19 cellular contexts compared by ENCODE assay signal in genomic region chr19:4046946-4047683, GRCh38. TPM values are rescaled to one million over a fixed set of nuclear protein-coding genes. Genes with fewer than 3 reads are reported as not detected.
A peak's percentile ranks its signal among the peaks of the same experiment; 100 is the strongest.
DNase-seq lines count a peak whose midpoint lies in the region; ATAC-seq and TF ChIP-seq lines count a peak whose summit lies in the region.
"Had no signal": no experiment of that assay in that cellular context is flagged by ENCODE, and none has a peak within 500 bp of the region (broad histone marks: within the 10 kb centered on the region; RNA-seq: fewer than 3 reads in every experiment).

No MANE protein-coding gene starts in this region.

- no peak for TF ChIP-seq EP300 in Ishikawa (IDR thresholded peaks at IDR 0.05; ENCODE audit: borderline replicate concordance)

- intact Hi-C loops in CD8-positive, alpha-beta T cell (cut with DNase I, micrococcal nuclease) = no loop called here

- TF ChIP-seq RAD21 in Ishikawa (IDR thresholded peaks at IDR 0.05; ENCODE audit: low read depth) = no peak

- TF ChIP-seq CTCF in CD8-positive, alpha-beta T cell (IDR thresholded peaks at IDR 0.05) = no peak
- TF ChIP-seq CTCF in endothelial cell (IDR thresholded peaks at IDR 0.05; ENCODE audit: unreplicated experiment) = no peak

- H3K4me3 Mint-ChIP-seq in CD8-positive, alpha-beta T cell = no peak overlapping the region
- H3K4me3 Mint-ChIP-seq in endothelial cell (ENCODE audit: unreplicated experiment) = no peak overlapping the region
- H3K4me3 Mint-ChIP-seq in stimulated activated effector memory CD8-positive, alpha-beta T cell treated with anti-CD3 and anti-CD28 coated beads, Interleukin-12 subunit alpha, Interleukin-12 subunit beta, amount 100 ng/mL, for 72 hours = no peak overlapping the region

- peaks cover 21% of the 10 kb centered on the region for H3K36me3 ChIP-seq in CD8-positive, alpha-beta T cell (ENCODE audit: insufficient read depth, low read length)

- H3K27me3 Mint-ChIP-seq in CD8-positive, alpha-beta T cell (ENCODE audit: low read depth) = no peaks in the 10 kb centered on the region
- peaks cover 4% of the 10 kb centered on the region for H3K27me3 Mint-ChIP-seq in endothelial cell (ENCODE audit: unreplicated experiment)
- H3K27me3 Mint-ChIP-seq: CD4-positive, alpha-beta T cell; IgD-negative memory B cell had no signal

- no peak overlapping the region for H3K27ac ChIP-seq in CD8-positive, alpha-beta T cell (ENCODE audit: low read depth, low read length)
- no peak overlapping the region for H3K27ac ChIP-seq in substantia nigra (ENCODE audit: low read depth, low read length, poor library complexity, severe bottlenecking)
- H3K27ac ChIP-seq: 22Rv1, A549, C4-2B had no signal

- H3K9me3 Mint-ChIP-seq in CD8-positive, alpha-beta T cell = no peaks in the 10 kb centered on the region
- H3K9me3 Mint-ChIP-seq in endothelial cell (ENCODE audit: unreplicated experiment) = no peaks in the 10 kb centered on the region
- no peaks in the 10 kb centered on the region for H3K9me3 Mint-ChIP-seq in stimulated activated effector memory CD8-positive, alpha-beta T cell treated with anti-CD3 and anti-CD28 coated beads, Interleukin-12 subunit alpha, Interleukin-12 subunit beta, amount 100 ng/mL, for 72 hours
- H3K9me3 Mint-ChIP-seq: CD4-positive, alpha-beta T cell; IgD-negative memory B cell had no signal

- H3K4me1 Mint-ChIP-seq in CD8-positive, alpha-beta T cell (ENCODE audit: low read depth) = peaks cover 35% of the 10 kb centered on the region
- H3K4me1 Mint-ChIP-seq in endothelial cell (ENCODE audit: unreplicated experiment) = no peaks in the 10 kb centered on the region
- peaks cover 26% of the 10 kb centered on the region for H3K4me1 Mint-ChIP-seq in stimulated activated effector memory CD8-positive, alpha-beta T cell treated with anti-CD3 and anti-CD28 coated beads, Interleukin-12 subunit alpha, Interleukin-12 subunit beta, amount 100 ng/mL, for 72 hours

- H3K36me3 Mint-ChIP-seq in CD8-positive, alpha-beta T cell = peaks cover 52% of the 10 kb centered on the region
- H3K36me3 Mint-ChIP-seq in endothelial cell (ENCODE audit: low read depth, unreplicated experiment) = peaks cover 16% of the 10 kb centered on the region
- peaks cover 100% of the 10 kb centered on the region for H3K36me3 Mint-ChIP-seq in stimulated activated effector memory CD8-positive, alpha-beta T cell treated with anti-CD3 and anti-CD28 coated beads, Interleukin-12 subunit alpha, Interleukin-12 subunit beta, amount 100 ng/mL, for 72 hours
- H3K36me3 Mint-ChIP-seq: IgD-negative memory B cell had no signal

- peaks cover 20% of the 10 kb centered on the region for H3K4me1 ChIP-seq in CD8-positive, alpha-beta T cell (ENCODE audit: insufficient read depth, low read length)

- no peak for ATAC-seq in CD8-positive, alpha-beta T cell
- no peak for ATAC-seq in stimulated activated effector memory CD8-positive, alpha-beta T cell treated with anti-CD3 and anti-CD28 coated beads, Interleukin-12 subunit alpha, Interleukin-12 subunit beta, amount 100 ng/mL, for 72 hours
- ATAC-seq in GM21576 (IDR thresholded peaks at IDR 0.05; ENCODE audit: unreplicated experiment) = no peak
- no peak for ATAC-seq in HG03025 (IDR thresholded peaks at IDR 0.05; ENCODE audit: low FRiP score, unreplicated experiment)
- ATAC-seq: A549 had no signal

- peak overlapping the region; percentile 79 for H3K27ac Mint-ChIP-seq in CD8-positive, alpha-beta T cell
- H3K27ac Mint-ChIP-seq in endothelial cell (ENCODE audit: unreplicated experiment) = peak overlapping the region; percentile 57
- peak overlapping the region; percentile 84 for H3K27ac Mint-ChIP-seq in stimulated activated effector memory CD8-positive, alpha-beta T cell treated with anti-CD3 and anti-CD28 coated beads, Interleukin-12 subunit alpha, Interleukin-12 subunit beta, amount 100 ng/mL, for 72 hours

- H3K9me3 ChIP-seq in CD8-positive, alpha-beta T cell (ENCODE audit: low read length) = no peaks in the 10 kb centered on the region
- H3K9me3 ChIP-seq: A549 had no signal

- no peak for DNase-seq in CD8-positive, alpha-beta T cell
- DNase-seq in endothelial cell (ENCODE audit: low spot score) = no peak
- DNase-seq in stimulated activated effector memory CD8-positive, alpha-beta T cell treated with anti-CD3 and anti-CD28 coated beads, Interleukin-12 subunit alpha, Interleukin-12 subunit beta, amount 100 ng/mL, for 72 hours (ENCODE audit: low spot score in 2 of 2) = no peak
- no peak for DNase-seq in stimulated activated CD4-positive, alpha-beta T cell treated with anti-CD3 and anti-CD28 coated beads, Interleukin-1b, Interleukin-23, amount 100 ng/mL, for 48 hours
- no peak for DNase-seq in substantia nigra (lab: John Stamatoyannopoulos, UW)
- DNase-seq: AML-193; Calu3; CD4-positive, alpha-beta T cell; DMS79 treated with DMSO at 0.1 percent for 48 hours; GF-D8; HCEC 1CT; KG1 had no signal

- H3K27me3 ChIP-seq in CD8-positive, alpha-beta T cell (ENCODE audit: insufficient read depth, low read length) = no peaks in the 10 kb centered on the region

- no peak overlapping the region for H3K4me3 ChIP-seq in CD8-positive, alpha-beta T cell (ENCODE audit: low read depth, low read length)
- H3K4me3 ChIP-seq: A549 had no signal

- CTCF ChIA-PET in CD8-positive, alpha-beta T cell (lab: Charles Lee) = no interaction called here

- POLR2A ChIA-PET in CD8-positive, alpha-beta T cell (lab: Charles Lee) = no interaction called here

TF ChIP-seq in Ishikawa, 13 proteins besides CTCF, POLR2A, EP300 and RAD21:
- no peak for TF ChIP-seq FOXM1 (IDR thresholded peaks at IDR 0.05; ENCODE audit: borderline replicate concordance, low read depth)
- no peak for TF ChIP-seq TCF12 (IDR thresholded peaks at IDR 0.05; ENCODE audit: low read depth)
- TF ChIP-seq, protein P1, sequence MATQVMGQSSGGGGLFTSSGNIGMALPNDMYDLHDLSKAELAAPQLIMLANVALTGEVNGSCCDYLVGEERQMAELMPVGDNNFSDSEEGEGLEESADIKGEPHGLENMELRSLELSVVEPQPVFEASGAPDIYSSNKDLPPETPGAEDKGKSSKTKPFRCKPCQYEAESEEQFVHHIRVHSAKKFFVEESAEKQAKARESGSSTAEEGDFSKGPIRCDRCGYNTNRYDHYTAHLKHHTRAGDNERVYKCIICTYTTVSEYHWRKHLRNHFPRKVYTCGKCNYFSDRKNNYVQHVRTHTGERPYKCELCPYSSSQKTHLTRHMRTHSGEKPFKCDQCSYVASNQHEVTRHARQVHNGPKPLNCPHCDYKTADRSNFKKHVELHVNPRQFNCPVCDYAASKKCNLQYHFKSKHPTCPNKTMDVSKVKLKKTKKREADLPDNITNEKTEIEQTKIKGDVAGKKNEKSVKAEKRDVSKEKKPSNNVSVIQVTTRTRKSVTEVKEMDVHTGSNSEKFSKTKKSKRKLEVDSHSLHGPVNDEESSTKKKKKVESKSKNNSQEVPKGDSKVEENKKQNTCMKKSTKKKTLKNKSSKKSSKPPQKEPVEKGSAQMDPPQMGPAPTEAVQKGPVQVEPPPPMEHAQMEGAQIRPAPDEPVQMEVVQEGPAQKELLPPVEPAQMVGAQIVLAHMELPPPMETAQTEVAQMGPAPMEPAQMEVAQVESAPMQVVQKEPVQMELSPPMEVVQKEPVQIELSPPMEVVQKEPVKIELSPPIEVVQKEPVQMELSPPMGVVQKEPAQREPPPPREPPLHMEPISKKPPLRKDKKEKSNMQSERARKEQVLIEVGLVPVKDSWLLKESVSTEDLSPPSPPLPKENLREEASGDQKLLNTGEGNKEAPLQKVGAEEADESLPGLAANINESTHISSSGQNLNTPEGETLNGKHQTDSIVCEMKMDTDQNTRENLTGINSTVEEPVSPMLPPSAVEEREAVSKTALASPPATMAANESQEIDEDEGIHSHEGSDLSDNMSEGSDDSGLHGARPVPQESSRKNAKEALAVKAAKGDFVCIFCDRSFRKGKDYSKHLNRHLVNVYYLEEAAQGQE (IDR thresholded peaks at IDR 0.05; ENCODE audit: low read depth) = no peak
- 0 out of 2 replicates have a peak, but pooled peaks have one; percentile 11 for TF ChIP-seq ZBTB7A (IDR thresholded peaks at IDR 0.05; ENCODE audit: low read depth)
- TF ChIP-seq TEAD4 (IDR thresholded peaks at IDR 0.05) = no peak
- TF ChIP-seq MAX (IDR thresholded peaks at IDR 0.05) = no peak
- TF ChIP-seq NFIC (IDR thresholded peaks at IDR 0.05) = no peak
- no peak for TF ChIP-seq YY1 (IDR thresholded peaks at IDR 0.05; ENCODE audit: low read depth)

RNA-seq across cellular contexts. Expression of gene ZBTB7A, which starts 19.6 kb away (rescaled TPM):
- total RNA-seq in CD8-positive, alpha-beta T cell = 10 to 100 TPM; 58.2 to 64.5 TPM
- total RNA-seq in endothelial cell (ENCODE audit: unreplicated experiment) = 14.5 TPM

RNA-seq across cellular contexts. Expression of gene PIAS4, which starts 39.6 kb away (rescaled TPM):
- total RNA-seq in CD8-positive, alpha-beta T cell = 10 to 100 TPM; 11.6 to 14.9 TPM
- total RNA-seq in endothelial cell (ENCODE audit: unreplicated experiment) = 41.2 TPM
